35 cellular contexts compared by ENCODE assay signal in the genomic region with DNA sequence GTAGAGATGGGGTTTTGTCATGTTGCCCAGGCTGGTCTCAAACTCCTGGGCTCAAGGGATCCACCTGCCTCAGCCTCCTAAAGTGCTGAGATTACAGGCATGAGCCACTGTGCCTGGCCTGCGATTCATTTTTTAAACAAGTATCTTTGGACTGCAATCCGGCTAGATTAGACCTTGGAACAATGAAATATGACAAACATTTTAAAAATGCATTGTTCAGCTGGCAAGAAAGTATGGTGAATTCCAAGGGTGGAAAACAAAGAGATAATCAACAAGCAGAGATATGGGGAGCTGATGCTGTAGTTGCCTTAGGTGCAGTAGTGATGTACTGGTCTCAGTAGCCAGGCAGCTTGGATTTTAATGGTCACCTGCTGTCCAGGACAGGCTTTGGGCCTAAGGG.
"Had no signal": no experiment of that assay in that cellular context is flagged by ENCODE, and none has a peak within 500 bp of the region (broad histone marks: within the 10 kb centered on the region; RNA-seq: fewer than 3 reads in every experiment).

No MANE protein-coding gene starts in this region.

- H3K4me1 Mint-ChIP-seq: activated B cell treated with CpG ODN at 0.5 μM for 24 hours; activated CD8-positive, alpha-beta memory T cell treated with anti-CD3 and anti-CD28 coated beads, Interleukin-2, amount 10 ng/mL, durations not matched to agents 7 days and 5 days; activated naive CD4-positive, alpha-beta T cell treated with anti-CD3 and anti-CD28 coated beads, Interleukin-2, amount 10 ng/mL, durations not matched to agents 7 days and 5 days had no signal

- DNase-seq: activated B cell treated with CpG ODN at 0.5 μM for 24 hours; activated CD4-positive, alpha-beta memory T cell treated with anti-CD3 and anti-CD28 coated beads for 36 hours; activated CD4-positive, alpha-beta T cell treated with anti-CD3 and anti-CD28 coated beads for 4 hours; activated CD4-positive, alpha-beta T cell treated with anti-CD3 and anti-CD28 coated beads, Interleukin-2, amount 50 U/mL, for 1 hour; activated CD4-positive, CD25-positive, alpha-beta regulatory T cell treated with anti-CD3 and anti-CD28 coated beads, Interleukin-2, amount 50 U/mL, for 72 hours; activated CD8-positive, alpha-beta memory T cell treated with anti-CD3 and anti-CD28 coated beads for 24 hours; activated CD8-positive, alpha-beta memory T cell treated with anti-CD3 and anti-CD28 coated beads, Interleukin-2, amount 10 ng/mL, durations not matched to agents 7 days and 5 days; activated CD8-positive, alpha-beta memory T cell treated with anti-CD3 and anti-CD28 coated beads, Interleukin-2, amount 50 U/mL, for 48 hours; activated effector memory CD4-positive, alpha-beta T cell treated with Interleukin-2 at 50 U/mL for 16 hours; activated naive CD4-positive, alpha-beta T cell treated with anti-CD3 and anti-CD28 coated beads, Interleukin-2, amount 10 ng/mL, durations not matched to agents 7 days and 5 days; activated T-cell treated with anti-CD3 and anti-CD28 coated beads, Interleukin-2, amount 50 U/mL, for 48 hours; amygdala; body of pancreas; IMR-90; NCI-H1105; NCI-H1417 treated with DMSO at 0.1 percent for 48 hours; NCI-H187 treated with DMSO at 0.1 percent for 48 hours; NCI-H2081; NCI-H2171 treated with DMSO at 0.1 percent for 48 hours; NCI-H2227 treated with DMSO at 0.1 percent for 48 hours; NCI-H446 treated with DMSO at 0.1 percent for 48 hours; NCI-H524; NK-92 treated with Interleukin-12 subunit alpha and Interleukin-12 subunit beta, amount 100 ng/mL, for 24 hours; PC-9; Right ventricle myocardium superior; SW 1271; T-helper 1 cell; T-helper 2 cell; T-helper 9 cell had no signal

- H3K27ac Mint-ChIP-seq: activated B cell treated with CpG ODN at 0.5 μM for 24 hours; activated CD4-positive, alpha-beta memory T cell treated with anti-CD3 and anti-CD28 coated beads for 36 hours; activated CD8-positive, alpha-beta memory T cell treated with anti-CD3 and anti-CD28 coated beads, Interleukin-2, amount 10 ng/mL, durations not matched to agents 7 days and 5 days; activated naive CD4-positive, alpha-beta T cell treated with anti-CD3 and anti-CD28 coated beads, Interleukin-2, amount 10 ng/mL, durations not matched to agents 7 days and 5 days; activated naive CD8-positive, alpha-beta T cell had no signal

- H3K4me3 Mint-ChIP-seq: activated B cell treated with CpG ODN at 0.5 μM for 24 hours; activated CD4-positive, alpha-beta memory T cell treated with anti-CD3 and anti-CD28 coated beads for 36 hours; activated CD8-positive, alpha-beta memory T cell treated with anti-CD3 and anti-CD28 coated beads, Interleukin-2, amount 10 ng/mL, durations not matched to agents 7 days and 5 days; activated naive CD4-positive, alpha-beta T cell treated with anti-CD3 and anti-CD28 coated beads, Interleukin-2, amount 10 ng/mL, durations not matched to agents 7 days and 5 days; activated naive CD8-positive, alpha-beta T cell had no signal

- H3K27ac ChIP-seq: ascending aorta, body of pancreas, breast epithelium, PC-9, RWPE1, VCaP had no signal

- H3K9me3 Mint-ChIP-seq: activated B cell treated with CpG ODN at 0.5 μM for 24 hours; activated CD4-positive, alpha-beta memory T cell treated with anti-CD3 and anti-CD28 coated beads for 36 hours; activated naive CD4-positive, alpha-beta T cell treated with anti-CD3 and anti-CD28 coated beads, Interleukin-2, amount 10 ng/mL, durations not matched to agents 7 days and 5 days had no signal

- H3K36me3 Mint-ChIP-seq: activated CD4-positive, alpha-beta memory T cell treated with anti-CD3 and anti-CD28 coated beads for 36 hours; activated CD8-positive, alpha-beta memory T cell treated with anti-CD3 and anti-CD28 coated beads, Interleukin-2, amount 10 ng/mL, durations not matched to agents 7 days and 5 days; activated naive CD4-positive, alpha-beta T cell treated with anti-CD3 and anti-CD28 coated beads, Interleukin-2, amount 10 ng/mL, durations not matched to agents 7 days and 5 days; activated naive CD8-positive, alpha-beta T cell had no signal

- H3K9me3 ChIP-seq: ascending aorta, body of pancreas, breast epithelium had no signal

- H3K4me3 ChIP-seq: ascending aorta, body of pancreas, breast epithelium, K562, PC-9 had no signal

- H3K36me3 ChIP-seq: ascending aorta, breast epithelium had no signal

- H3K4me1 ChIP-seq: breast epithelium had no signal

- ATAC-seq: activated CD8-positive, alpha-beta memory T cell treated with anti-CD3 and anti-CD28 coated beads, Interleukin-2, amount 10 ng/mL, durations not matched to agents 7 days and 5 days; body of pancreas; K562 had no signal

- H3K27me3 ChIP-seq: ascending aorta, body of pancreas had no signal
